27 cellular contexts compared by ENCODE assay signal in genomic region chr22:41982886-41983285, GRCh38. TPM values are rescaled to one million over a fixed set of nuclear protein-coding genes. Genes with fewer than 3 reads are reported as not detected.
"Had no signal": no experiment of that assay in that cellular context is flagged by ENCODE, and none has a peak within 500 bp of the region (broad histone marks: within the 10 kb centered on the region; RNA-seq: fewer than 3 reads in every experiment).

No MANE protein-coding gene starts in this region.

- H3K27ac Mint-ChIP-seq: activated naive CD4-positive, alpha-beta T cell treated with anti-CD3 and anti-CD28 coated beads, Interleukin-2, amount 50 U/mL, for 24 hours; activated T-helper 17 cell treated with anti-CD3 and anti-CD28 coated beads, Interleukin-2, amount 50 U/mL, for 72 hours; memory B cell; stimulated activated naive CD8-positive, alpha-beta T cell treated with anti-CD3 and anti-CD28 coated beads, Interleukin-15, Interleukin-2, amounts not matched to agents 100 ng/mL and 50 ng/mL, for 24 hours; T-helper 2 cell treated with Interferon-gamma antibody and Interleukin-4, amounts not matched to agents 5 μg/mL and 100 μg/mL, for 36 hours; type B pancreatic cell had no signal

- H3K4me3 Mint-ChIP-seq: activated naive CD4-positive, alpha-beta T cell treated with anti-CD3 and anti-CD28 coated beads, Interleukin-2, amount 50 U/mL, for 24 hours; activated T-cell treated with anti-CD3 and anti-CD28 coated beads, Interleukin-2, amount 50 U/mL, for 4 hours; activated T-helper 17 cell treated with anti-CD3 and anti-CD28 coated beads, Interleukin-2, amount 50 U/mL, for 72 hours; memory B cell; naive thymus-derived CD4-positive, alpha-beta T cell; neural crest cell; stimulated activated naive CD8-positive, alpha-beta T cell treated with anti-CD3 and anti-CD28 coated beads, Interleukin-15, Interleukin-2, amounts not matched to agents 100 ng/mL and 50 ng/mL, for 24 hours; T-helper 2 cell treated with Interferon-gamma antibody and Interleukin-4, amounts not matched to agents 5 μg/mL and 100 μg/mL, for 36 hours; type B pancreatic cell had no signal

- ATAC-seq: activated T-cell treated with anti-CD3 and anti-CD28 coated beads, Interleukin-2, amount 50 U/mL, for 4 hours; activated T-helper 17 cell treated with anti-CD3 and anti-CD28 coated beads, Interleukin-2, amount 50 U/mL, for 72 hours; naive thymus-derived CD4-positive, alpha-beta T cell had no signal

- H3K27ac ChIP-seq: epithelial cell of prostate, esophagus squamous epithelium, heart right ventricle, right lobe of liver, thoracic aorta, VCaP had no signal

- H3K4me1 ChIP-seq: esophagus squamous epithelium, right lobe of liver had no signal

- H3K4me1 Mint-ChIP-seq: activated naive CD4-positive, alpha-beta T cell treated with anti-CD3 and anti-CD28 coated beads, Interleukin-2, amount 50 U/mL, for 24 hours; activated T-helper 17 cell treated with anti-CD3 and anti-CD28 coated beads, Interleukin-2, amount 50 U/mL, for 72 hours had no signal

- H3K36me3 ChIP-seq: esophagus squamous epithelium, heart right ventricle, right lobe of liver, thoracic aorta had no signal

- H3K4me3 ChIP-seq: esophagus squamous epithelium, heart right ventricle, right lobe of liver, skin epidermis, thoracic aorta had no signal

- DNase-seq: activated CD4-positive, alpha-beta T cell treated with anti-CD3 and anti-CD28 coated beads for 4 hours; activated CD4-positive, alpha-beta T cell treated with anti-CD3 and anti-CD28 coated beads, Interleukin-2, amount 50 U/mL, for 4 hours; activated T-cell treated with anti-CD3 and anti-CD28 coated beads, Interleukin-2, amount 50 U/mL, for 4 hours; effector CD8-positive, alpha-beta T cell; esophagus squamous epithelium; heart right ventricle; midbrain; naive thymus-derived CD4-positive, alpha-beta T cell; nucleus accumbens; stimulated activated CD4-positive, alpha-beta T cell treated with anti-CD3 and anti-CD28 coated beads, Interleukin-12 subunit alpha, Interleukin-12 subunit beta, amount 100 ng/mL, for 4 hours; stimulated activated CD4-positive, alpha-beta T cell treated with anti-CD3 and anti-CD28 coated beads, Interleukin-4, amount 100 ng/mL, for 1 hour; T-helper 1 cell had no signal

- H3K9me3 ChIP-seq: esophagus squamous epithelium, heart right ventricle, right lobe of liver, thoracic aorta had no signal

- H3K9me3 Mint-ChIP-seq: activated naive CD4-positive, alpha-beta T cell treated with anti-CD3 and anti-CD28 coated beads, Interleukin-2, amount 50 U/mL, for 24 hours; activated T-cell treated with anti-CD3 and anti-CD28 coated beads, Interleukin-2, amount 50 U/mL, for 4 hours; activated T-helper 17 cell treated with anti-CD3 and anti-CD28 coated beads, Interleukin-2, amount 50 U/mL, for 72 hours; memory B cell; naive thymus-derived CD4-positive, alpha-beta T cell; neural crest cell; stimulated activated naive CD8-positive, alpha-beta T cell treated with anti-CD3 and anti-CD28 coated beads, Interleukin-15, Interleukin-2, amounts not matched to agents 100 ng/mL and 50 ng/mL, for 24 hours; T-helper 2 cell treated with Interferon-gamma antibody and Interleukin-4, amounts not matched to agents 5 μg/mL and 100 μg/mL, for 36 hours; type B pancreatic cell had no signal

- H3K27me3 Mint-ChIP-seq: activated T-helper 17 cell treated with anti-CD3 and anti-CD28 coated beads, Interleukin-2, amount 50 U/mL, for 72 hours had no signal

- H3K27me3 ChIP-seq: right lobe of liver had no signal

- H3K36me3 Mint-ChIP-seq: activated naive CD4-positive, alpha-beta T cell treated with anti-CD3 and anti-CD28 coated beads, Interleukin-2, amount 50 U/mL, for 24 hours; naive thymus-derived CD4-positive, alpha-beta T cell had no signal

RNA-seq across cellular contexts. Expression of gene SEPTIN3, which starts 13.6 kb away (rescaled TPM):
- total RNA-seq: thoracic aorta had no signal
- polyA plus RNA-seq: naive thymus-derived CD4-positive, alpha-beta T cell had no signal

RNA-seq across cellular contexts. Expression of gene WBP2NL, which starts 15.7 kb away (rescaled TPM):
- total RNA-seq: dermis microvascular lymphatic vessel endothelial cell, neural crest cell had no signal

RNA-seq across cellular contexts. Expression of gene CENPM, which starts 35.9 kb away (rescaled TPM):
- total RNA-seq: thoracic aorta had no signal

RNA-seq across cellular contexts. Expression of gene TNFRSF13C, which starts 56.3 kb away (rescaled TPM):
- total RNA-seq: glomerular endothelial cell, subcutaneous adipose tissue, thoracic aorta had no signal
